ENCODE assay signal across 2 cellular contexts in genomic region chr5:112717506-112718082, GRCh38.
TF ChIP-seq lines count a peak whose summit lies in the region.

No MANE protein-coding gene starts in this region.

TF ChIP-seq in GM23338, 12 proteins besides CTCF, POLR2A, EP300 and RAD21 (continued from another document):
- TF ChIP-seq ZNF462 (CRISPR knock-in tag; IDR thresholded peaks at IDR 0.05): no peak
- no peak for TF ChIP-seq ETS1 (IDR thresholded peaks at IDR 0.05)
- no peak for TF ChIP-seq JUNB (IDR thresholded peaks at IDR 0.05; ENCODE audit: unreplicated experiment)
- TF ChIP-seq REST (IDR thresholded peaks at IDR 0.05; ENCODE audit: unreplicated experiment): no peak
- no peak for TF ChIP-seq NANOG (IDR thresholded peaks at IDR 0.05; ENCODE audit: borderline replicate concordance)

TF ChIP-seq in WTC11, 78 proteins besides CTCF, POLR2A, EP300 and RAD21 (continued from another document):
- TF ChIP-seq FOXJ3 (CRISPR knock-in tag; IDR thresholded peaks at IDR 0.05; ENCODE audit: borderline replicate concordance) (no peak), HMGXB4 (CRISPR knock-in tag; IDR thresholded peaks at IDR 0.05) (no peak), MLX (CRISPR knock-in tag; IDR thresholded peaks at IDR 0.05) (no peak), KAT7 (CRISPR knock-in tag; IDR thresholded peaks at IDR 0.05; ENCODE audit: borderline replicate concordance) (no peak), RORB (CRISPR knock-in tag; IDR thresholded peaks at IDR 0.05) (no peak), ZNF121 (CRISPR knock-in tag; IDR thresholded peaks at IDR 0.05) (no peak), ZNF263 (CRISPR knock-in tag; IDR thresholded peaks at IDR 0.05; ENCODE audit: low read depth) (no peak), ARID4B (CRISPR knock-in tag; IDR thresholded peaks at IDR 0.05; ENCODE audit: borderline replicate concordance) (no peak), ZNF232 (CRISPR knock-in tag; IDR thresholded peaks at IDR 0.05) (no peak), OVOL2 (CRISPR knock-in tag; IDR thresholded peaks at IDR 0.05; ENCODE audit: borderline replicate concordance) (no peak), SMAD4 (CRISPR knock-in tag; IDR thresholded peaks at IDR 0.05) (no peak)
- TF ChIP-seq, protein P1, sequence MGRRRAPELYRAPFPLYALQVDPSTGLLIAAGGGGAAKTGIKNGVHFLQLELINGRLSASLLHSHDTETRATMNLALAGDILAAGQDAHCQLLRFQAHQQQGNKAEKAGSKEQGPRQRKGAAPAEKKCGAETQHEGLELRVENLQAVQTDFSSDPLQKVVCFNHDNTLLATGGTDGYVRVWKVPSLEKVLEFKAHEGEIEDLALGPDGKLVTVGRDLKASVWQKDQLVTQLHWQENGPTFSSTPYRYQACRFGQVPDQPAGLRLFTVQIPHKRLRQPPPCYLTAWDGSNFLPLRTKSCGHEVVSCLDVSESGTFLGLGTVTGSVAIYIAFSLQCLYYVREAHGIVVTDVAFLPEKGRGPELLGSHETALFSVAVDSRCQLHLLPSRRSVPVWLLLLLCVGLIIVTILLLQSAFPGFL (CRISPR knock-in tag; IDR thresholded peaks at IDR 0.05; ENCODE audit: borderline replicate concordance): no peak
